15 cellular contexts compared by ENCODE assay signal in the genomic region with DNA sequence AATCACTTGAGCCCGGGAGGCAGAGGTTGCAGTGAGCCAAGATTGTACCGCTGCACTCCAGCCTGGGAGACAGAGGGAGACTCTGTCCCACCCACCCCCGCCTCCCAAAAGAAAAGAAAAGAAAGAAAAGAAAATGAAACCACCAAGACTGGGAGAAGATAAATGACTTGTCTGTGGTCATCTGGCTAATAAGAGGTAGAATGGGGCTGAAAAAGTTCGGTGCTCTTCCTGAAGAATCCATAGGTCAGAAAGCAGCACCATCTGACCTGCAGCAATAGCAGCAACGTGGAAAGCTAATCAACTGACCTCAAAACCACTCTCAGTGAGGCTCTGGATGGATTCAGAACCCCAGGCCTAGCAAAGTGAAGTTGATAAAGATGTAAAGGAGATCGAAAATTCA. TPM values are rescaled to one million over a fixed set of nuclear protein-coding genes. Genes with fewer than 3 reads are reported as not detected.
A peak's percentile ranks its signal among the peaks of the same experiment; 100 is the strongest.
DNase-seq lines count a peak whose midpoint lies in the region; ATAC-seq, FAIRE-seq and TF ChIP-seq lines count a peak whose summit lies in the region.
"Had no signal": no experiment of that assay in that cellular context is flagged by ENCODE, and none has a peak within 500 bp of the region (broad histone marks: within the 10 kb centered on the region; RNA-seq: fewer than 3 reads in every experiment).

No MANE protein-coding gene starts in this region.

- no peaks in the 10 kb centered on the region for H4K20me1 ChIP-seq in GM12878 (ENCODE audit: control insufficient read depth, insufficient read depth)

- H3K36me3 ChIP-seq in GM12878 (ENCODE audit: control insufficient read depth in 2 of 2, insufficient read depth in 2 of 2, low read length in 1 of 2) (peaks cover 13 to 20% of the 10 kb centered on the region in 2 experiments), thyroid gland (peaks cover 0 to 6% of the 10 kb centered on the region in 2 donors)

- intact Hi-C loops in GM12878 (cut with micrococcal nuclease; ENCODE audit: unreplicated experiment) (no loop called here), thyroid gland (cut with DNase I) (no loop called here)

- no peak for TF ChIP-seq RAD21 in GM12878 (IDR thresholded peaks at IDR 0.05; ENCODE audit: insufficient read depth, low read depth, low read length)

- H3K27ac ChIP-seq in GM12878 (ENCODE audit: control insufficient read depth, insufficient read depth) (peak overlapping the region; percentile 78), thyroid gland (peak overlapping the region in 2 of 3 donors; percentile 51 to 83)

- RAD21 ChIA-PET in GM12878 (lab: Charles Lee; ENCODE audit: unreplicated experiment) = interaction anchor here (0.9 to 2.1 kb wide), 6 partner anchors 10 to 28 kb away, joined by 3 to 21 read pairs (median 4); a partner anchor contains a TSS

- no TSS peak for BruUV-seq in GM12878 (replicated peaks; lab: Mats Ljungman, UMichigan)

- in situ Hi-C loops in GM12878 (cut with MboI) = no loop called here

- H3K9me3 Mint-ChIP-seq in activated CD4-positive, alpha-beta T cell treated with anti-CD3 and anti-CD28 coated beads, Interleukin-2, amount 10 ng/mL, durations not matched to agents 7 days and 5 days = no peaks in the 10 kb centered on the region
- no peaks in the 10 kb centered on the region for H3K9me3 Mint-ChIP-seq in mesothelial cell of epicardium
- H3K9me3 Mint-ChIP-seq: activated T-cell treated with anti-CD3 and anti-CD28 coated beads, Interleukin-2, amount 50 U/mL, for 4 hours had no signal

- no peak overlapping the region for H3K4me3 Mint-ChIP-seq in activated CD4-positive, alpha-beta T cell treated with anti-CD3 and anti-CD28 coated beads, Interleukin-2, amount 10 ng/mL, durations not matched to agents 7 days and 5 days
- H3K4me3 Mint-ChIP-seq in mesothelial cell of epicardium = no peak overlapping the region
- H3K4me3 Mint-ChIP-seq: activated T-cell treated with anti-CD3 and anti-CD28 coated beads, Interleukin-2, amount 50 U/mL, for 4 hours had no signal

- no peak overlapping the region for H3K9ac ChIP-seq in GM12878 (ENCODE audit: control insufficient read depth, insufficient read depth, low read length)

- H3K4me1 Mint-ChIP-seq in activated CD4-positive, alpha-beta T cell treated with anti-CD3 and anti-CD28 coated beads, Interleukin-2, amount 10 ng/mL, durations not matched to agents 7 days and 5 days = peaks cover 65% of the 10 kb centered on the region
- H3K4me1 Mint-ChIP-seq in mesothelial cell of epicardium = peaks cover 27% of the 10 kb centered on the region

- H3K4me1 ChIP-seq in GM12878 (ENCODE audit: control insufficient read depth, insufficient read depth, low read length) (peaks cover 41% of the 10 kb centered on the region), thyroid gland (peaks cover 23 to 59% of the 10 kb centered on the region in 2 donors)

- no peaks in the 10 kb centered on the region for H3K9me3 ChIP-seq in GM12878 (replicated peaks; ENCODE audit: control insufficient read depth, insufficient read depth, low read length)
- no peaks in the 10 kb centered on the region for H3K9me3 ChIP-seq in thyroid gland

- H3K4me3 ChIP-seq in GM12878 (0 out of 2 replicates have a peak overlapping the region, but pooled peaks have one; percentile 31), thyroid gland (replicated peaks in 1 of 3) (no peak overlapping the region)

- ATAC-seq in GM12878 (peak; percentile 19), GM21576 (IDR thresholded peaks at IDR 0.05; ENCODE audit: unreplicated experiment) (no peak), HG03460 (IDR thresholded peaks at IDR 0.05; ENCODE audit: unreplicated experiment) (no peak)

- 90% methylated on average over 6 of the region's 6 CpGs for WGBS in GM12878 (ENCODE audit: insufficient coverage, insufficient replicate concordance, low lambda C conversion rate, missing lambda C conversion rate)
- WGBS in thyroid gland, 2 donors = 84 to 86% methylated on average over 6 of the region's 6 CpGs

- H3K36me3 Mint-ChIP-seq in activated CD4-positive, alpha-beta T cell treated with anti-CD3 and anti-CD28 coated beads, Interleukin-2, amount 10 ng/mL, durations not matched to agents 7 days and 5 days (ENCODE audit: low read depth) = peaks cover 42% of the 10 kb centered on the region
- peaks cover 22% of the 10 kb centered on the region for H3K36me3 Mint-ChIP-seq in mesothelial cell of epicardium

- CTCF ChIA-PET in activated CD4-positive, alpha-beta T cell treated with anti-CD3 and anti-CD28 coated beads, Interleukin-2, amount 10 ng/mL, durations not matched to agents 7 days and 5 days (lab: Charles Lee) = interaction anchor here (1.2 kb wide), 1 partner anchor 24 kb away, joined by 3 read pairs; no protein-coding TSS in a partner anchor
- CTCF ChIA-PET in GM12878 (lab: Yijun Ruan, JAX) = interaction anchor here (0.6 to 1.9 kb wide), 5 partner anchors 16 to 214 kb away, joined by 3 to 11 read pairs (median 5); no protein-coding TSS in a partner anchor

- H3K4me2 ChIP-seq in GM12878 (ENCODE audit: control insufficient read depth, insufficient read depth) = peak overlapping the region; percentile 60

- H3K79me2 ChIP-seq in GM12878 (ENCODE audit: control insufficient read depth, insufficient read depth, low read length) = peaks cover 22% of the 10 kb centered on the region

- peak overlapping the region; percentile 6 for H3K27ac Mint-ChIP-seq in activated CD4-positive, alpha-beta T cell treated with anti-CD3 and anti-CD28 coated beads, Interleukin-2, amount 10 ng/mL, durations not matched to agents 7 days and 5 days
- H3K27ac Mint-ChIP-seq in mesothelial cell of epicardium = peak overlapping the region; percentile 99

- no peak for FAIRE-seq in GM12878 (lab: Jason Lieb, UNC)

- H2AFZ ChIP-seq in GM12878 (ENCODE audit: control insufficient read depth, low read depth, low read length) = no peak overlapping the region

- TF ChIP-seq POLR2A in GM12878 (IDR thresholded peaks at IDR 0.05; ENCODE audit: low read depth, low read length) (no peak), thyroid gland (IDR thresholded peaks at IDR 0.05) (no peak)

- no peak for TF ChIP-seq CTCF in GM12878 (IDR thresholded peaks at IDR 0.05 in 2 of 3, conservative IDR thresholded peaks at IDR 0.05 in 1 of 3; ENCODE audit: control insufficient read depth in 2 of 3, extremely low read depth in 1 of 3, insufficient read depth in 1 of 3, low read depth in 3 of 3, low read length in 3 of 3)
- no peak for TF ChIP-seq CTCF in mesothelial cell of epicardium (IDR thresholded peaks at IDR 0.05; ENCODE audit: unreplicated experiment)
- no peak for TF ChIP-seq CTCF in thyroid gland (IDR thresholded peaks at IDR 0.05)

- SMC1A ChIA-PET in GM12878 (lab: Charles Lee; ENCODE audit: uncharacterized antibody, unreplicated experiment) = interaction anchor here (0.6 to 2.9 kb wide), 10 partner anchors 8 to 267 kb away, joined by 3 to 24 read pairs (median 4); no protein-coding TSS in a partner anchor

- no peak for TF ChIP-seq EP300 in GM12878 (IDR thresholded peaks at IDR 0.05; ENCODE audit: borderline replicate concordance in 1 of 2, control insufficient read depth in 1 of 2, low read depth in 2 of 2, low read length in 2 of 2)

- H3K27me3 Mint-ChIP-seq in activated CD4-positive, alpha-beta T cell treated with anti-CD3 and anti-CD28 coated beads, Interleukin-2, amount 10 ng/mL, durations not matched to agents 7 days and 5 days = no peaks in the 10 kb centered on the region
- H3K27me3 Mint-ChIP-seq in mesothelial cell of epicardium (ENCODE audit: low read depth) = no peaks in the 10 kb centered on the region

- POLR2A ChIA-PET in activated CD4-positive, alpha-beta T cell treated with anti-CD3 and anti-CD28 coated beads, Interleukin-2, amount 10 ng/mL, durations not matched to agents 7 days and 5 days (lab: Charles Lee) = interaction anchor here (0.6 kb wide), 1 partner anchor 107 kb away, joined by 3 read pairs; no protein-coding TSS in a partner anchor
- POLR2A ChIA-PET in GM12878 (lab: Charles Lee) = interaction anchor here (0.7 to 2.0 kb wide), 6 partner anchors 11 to 120 kb away, joined by 3 to 12 read pairs (median 4); a partner anchor contains a TSS

- DNase-seq in activated CD4-positive, alpha-beta T cell treated with anti-CD3 and anti-CD28 coated beads, Interleukin-2, amount 10 ng/mL, durations not matched to agents 7 days and 5 days = no peak
- DNase-seq in activated CD4-positive, alpha-beta T cell treated with anti-CD3 and anti-CD28 coated beads, Interleukin-2, amount 50 U/mL, for 1 hour = no peak
- DNase-seq in GM12878 (ENCODE audit: low read depth, low spot score) (no peak), mesothelial cell of epicardium (ENCODE audit: low spot score in 2 of 2, unreplicated experiment in 2 of 2) (no peak), thyroid gland (no peak), DMS153 (lab: John Stamatoyannopoulos, UW) (no peak)
- DNase-seq: activated T-cell treated with anti-CD3 and anti-CD28 coated beads, Interleukin-2, amount 50 U/mL, for 4 hours; effector memory CD4-positive, alpha-beta T cell; NCI-H82; retina; T1000 had no signal

- H3K27me3 ChIP-seq in GM12878 (replicated peaks in 1 of 2; ENCODE audit: control insufficient read depth in 2 of 2, insufficient read depth in 2 of 2, low read length in 1 of 2) = no peaks in the 10 kb centered on the region
- H3K27me3 ChIP-seq in thyroid gland = no peaks in the 10 kb centered on the region

RNA-seq across cellular contexts. Expression of a gene that starts 25.2 kb away (rescaled TPM):
- 10 to 100 TPM; 24.2 to 27.4 TPM for total RNA-seq in activated CD4-positive, alpha-beta T cell treated with anti-CD3 and anti-CD28 coated beads, Interleukin-2, amount 10 ng/mL, durations not matched to agents 7 days and 5 days
- total RNA-seq in GM12878 (2013; cell fraction: nucleolus; rRNA removed) = 94.7 and 103 TPM in 2 replicates
- total RNA-seq in GM12878 (2014; rRNA removed) (7.1 and 7.2 TPM in 2 replicates), GM12878 (2014; rRNA removed; fragmentation: Illumina TruSeq; extraction: Trizol) (5.6 and 7.3 TPM in 2 replicates), GM12878 (2021) (28.6 and 29.9 TPM in 2 replicates), mesothelial cell of epicardium (36.1 to 38.4 TPM (median 37.7 TPM) in 3 replicates), thyroid gland (10 to 100 TPM; 13.0 to 26.8 (median 21.7) TPM)
- 5.3 TPM for polyA plus RNA-seq in GM12878 (2011; ENCODE audit: low read depth)
- polyA plus RNA-seq in GM12878 (2011; rRNA removed) (17.7 and 23.7 TPM in 2 replicates), GM12878 (2014; fragmentation: Illumina TruSeq; extraction: Trizol) (10.6 and 10.8 TPM in 2 replicates), GM12878 (2014; fragmentation: Nextera tagmentation; extraction: Ambion mirVana) (1 to 10 TPM; 1.5 to 1.6 TPM), GM12878 (2014; rRNA removed) (11.8 and 12.4 TPM in 2 replicates), GM12878 (2016; fragmentation: Nextera tagmentation; extraction: Ambion mirVana) (10 to 100 TPM; 12.1 to 12.7 TPM)
- polyA plus RNA-seq in GM12878 (2011; cell fraction: cytosol; rRNA removed) = 20.9 and 21.1 TPM in 2 replicates
- 27.3 and 35.4 TPM in 2 replicates for polyA plus RNA-seq in GM12878 (2011; cell fraction: nucleus; rRNA removed)
- 10.0 and 10.9 TPM in 2 replicates for polyA plus RNA-seq in GM12878 (2012)
- polyA minus RNA-seq in GM12878 (2011; rRNA and poly(A)+ RNA removed) = 33.6 and 36.7 TPM in 2 replicates
- 11.8 and 12.2 TPM in 2 replicates for polyA minus RNA-seq in GM12878 (2011; cell fraction: cytosol; rRNA and poly(A)+ RNA removed)
- 15.5 and 33.2 TPM in 2 replicates for polyA minus RNA-seq in GM12878 (2011; cell fraction: nucleus; rRNA and poly(A)+ RNA removed)

RNA-seq across cellular contexts. Expression of a gene that starts 47.7 kb away (rescaled TPM):
- total RNA-seq in activated CD4-positive, alpha-beta T cell treated with anti-CD3 and anti-CD28 coated beads, Interleukin-2, amount 10 ng/mL, durations not matched to agents 7 days and 5 days = not detected
- not detected in 2 replicates for total RNA-seq in GM12878 (2013; cell fraction: nucleolus; rRNA removed)
- total RNA-seq in GM12878 (2014; rRNA removed) = not detected in 2 replicates
- total RNA-seq in GM12878 (2014; rRNA removed; fragmentation: Illumina TruSeq; extraction: Trizol) = not detected in 2 replicates
- not detected in 2 replicates for total RNA-seq in GM12878 (2021)
- not detected for polyA plus RNA-seq in GM12878 (2011; ENCODE audit: low read depth)
- 0.15 TPM in 1 of 2 replicates, not detected in the other for polyA plus RNA-seq in GM12878 (2011; rRNA removed)
- not detected in 2 replicates for polyA plus RNA-seq in GM12878 (2011; cell fraction: cytosol; rRNA removed)
- polyA plus RNA-seq in GM12878 (2011; cell fraction: nucleus; rRNA removed) = 0.23 and 0.30 TPM in 2 replicates
- not detected in 2 replicates for polyA plus RNA-seq in GM12878 (2012)
- polyA plus RNA-seq in GM12878 (2014; fragmentation: Illumina TruSeq; extraction: Trizol) = not detected in 2 replicates
- not detected for polyA plus RNA-seq in GM12878 (2014; fragmentation: Nextera tagmentation; extraction: Ambion mirVana)
- not detected in 2 replicates for polyA plus RNA-seq in GM12878 (2014; rRNA removed)
- not detected for polyA plus RNA-seq in GM12878 (2016; fragmentation: Nextera tagmentation; extraction: Ambion mirVana)
- polyA minus RNA-seq in GM12878 (2011; rRNA and poly(A)+ RNA removed) = not detected in 2 replicates
- not detected in 2 replicates for polyA minus RNA-seq in GM12878 (2011; cell fraction: cytosol; rRNA and poly(A)+ RNA removed)
- polyA minus RNA-seq in GM12878 (2011; cell fraction: nucleus; rRNA and poly(A)+ RNA removed) = not detected in 2 replicates
- total RNA-seq in mesothelial cell of epicardium = not detected in 3 replicates
- not detected for total RNA-seq in thyroid gland
- total RNA-seq: A673; activated T-cell treated with anti-CD3 and anti-CD28 coated beads, Interleukin-2, amount 50 U/mL, for 4 hours; H4 had no signal
